In genomic region chr4:85370400-85371032, GRCh38 we compare ENCODE assay signal across 1 cellular context.
TF ChIP-seq lines count a peak whose summit lies in the region.

No MANE protein-coding gene starts in this region.

TF ChIP-seq in GM12878, 131 proteins besides CTCF, POLR2A, EP300 and RAD21 (continued from another document):
- no peak for TF ChIP-seq SKIL (IDR thresholded peaks at IDR 0.05; ENCODE audit: low read depth, poor library complexity, severe bottlenecking)
- no peak for TF ChIP-seq BACH1 (IDR thresholded peaks at IDR 0.05; ENCODE audit: borderline replicate concordance)
- no peak for TF ChIP-seq SP1 (IDR thresholded peaks at IDR 0.05; ENCODE audit: low read depth, low read length)
